ENCODE assay signal across 32 cellular contexts in the genomic region with DNA sequence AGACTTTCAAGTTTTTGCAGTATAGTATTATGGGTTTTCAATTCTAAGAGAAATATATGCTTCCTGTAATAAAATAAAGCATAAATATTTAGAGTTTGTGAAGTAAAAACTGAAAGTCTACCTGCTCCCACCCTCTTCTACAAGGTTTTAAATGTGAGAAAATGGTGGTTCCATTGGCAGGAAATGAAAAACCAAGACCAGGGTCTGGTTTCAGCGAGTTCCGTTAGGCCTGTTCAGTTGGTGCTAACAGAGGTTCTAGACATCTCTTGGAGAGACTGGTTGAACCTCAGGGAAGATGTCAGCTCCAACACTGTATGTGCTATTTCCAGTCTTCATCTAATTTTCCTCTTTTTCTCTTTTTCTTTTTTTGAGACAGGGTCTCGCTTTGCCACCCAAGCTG. TPM values are rescaled to one million over a fixed set of nuclear protein-coding genes. Genes with fewer than 3 reads are reported as not detected.
DNase-seq lines count a peak whose midpoint lies in the region; ATAC-seq and TF ChIP-seq lines count a peak whose summit lies in the region.
"Had no signal": no experiment of that assay in that cellular context is flagged by ENCODE, and none has a peak within 500 bp of the region (broad histone marks: within the 10 kb centered on the region; RNA-seq: fewer than 3 reads in every experiment).

No MANE protein-coding gene starts in this region.

- H3K27ac Mint-ChIP-seq in activated CD8-positive, alpha-beta memory T cell treated with anti-CD3 and anti-CD28 coated beads, Interleukin-2, amount 10 ng/mL, durations not matched to agents 7 days and 5 days, result peak overlapping the region; percentile 86
- H3K27ac Mint-ChIP-seq in activated CD8-positive, alpha-beta T cell treated with anti-CD3 and anti-CD28 coated beads for 36 hours, result no peak overlapping the region
- no peak overlapping the region for H3K27ac Mint-ChIP-seq in stimulated activated naive CD8-positive, alpha-beta T cell treated with anti-CD3 and anti-CD28 coated beads, Interleukin-15, amount 100 ng/mL, for 72 hours
- H3K27ac Mint-ChIP-seq: activated CD4-positive, alpha-beta T cell treated with anti-CD3 and anti-CD28 coated beads for 36 hours; CD4-positive, alpha-beta T cell; GM23338; HFFc6; stimulated activated naive B cell treated with anti-CD40 and anti-IgM and Interleukin-4, amounts not matched to agents 10 μg/mL and 1 μg/mL and 100 μg/mL, for 72 hours had no signal

- H3K4me1 Mint-ChIP-seq in activated CD8-positive, alpha-beta memory T cell treated with anti-CD3 and anti-CD28 coated beads, Interleukin-2, amount 10 ng/mL, durations not matched to agents 7 days and 5 days, result peaks cover 29% of the 10 kb centered on the region
- H3K4me1 Mint-ChIP-seq in activated CD8-positive, alpha-beta T cell treated with anti-CD3 and anti-CD28 coated beads for 36 hours (ENCODE audit: low read depth), result peaks cover 6% of the 10 kb centered on the region
- H3K4me1 Mint-ChIP-seq in stimulated activated naive CD8-positive, alpha-beta T cell treated with anti-CD3 and anti-CD28 coated beads, Interleukin-15, amount 100 ng/mL, for 72 hours, result peaks cover 10% of the 10 kb centered on the region
- H3K4me1 Mint-ChIP-seq: activated CD4-positive, alpha-beta T cell treated with anti-CD3 and anti-CD28 coated beads for 36 hours; GM23338 had no signal

- no peaks in the 10 kb centered on the region for H3K36me3 ChIP-seq in left lung
- H3K36me3 ChIP-seq: gastrocnemius medialis, prostate gland, uterus had no signal

- no peak overlapping the region for H3K4me3 Mint-ChIP-seq in activated CD8-positive, alpha-beta memory T cell treated with anti-CD3 and anti-CD28 coated beads, Interleukin-2, amount 10 ng/mL, durations not matched to agents 7 days and 5 days
- no peak overlapping the region for H3K4me3 Mint-ChIP-seq in activated CD8-positive, alpha-beta T cell treated with anti-CD3 and anti-CD28 coated beads for 36 hours
- no peak overlapping the region for H3K4me3 Mint-ChIP-seq in stimulated activated naive CD8-positive, alpha-beta T cell treated with anti-CD3 and anti-CD28 coated beads, Interleukin-15, amount 100 ng/mL, for 72 hours
- H3K4me3 Mint-ChIP-seq: activated CD4-positive, alpha-beta T cell treated with anti-CD3 and anti-CD28 coated beads for 36 hours; CD4-positive, alpha-beta T cell; GM23338; HFFc6; stimulated activated naive B cell treated with anti-CD40 and anti-IgM and Interleukin-4, amounts not matched to agents 10 μg/mL and 1 μg/mL and 100 μg/mL, for 72 hours had no signal

- TF ChIP-seq CTCF in activated CD8-positive, alpha-beta T cell treated with anti-CD3 and anti-CD28 coated beads for 36 hours (IDR thresholded peaks at IDR 0.05), result no peak
- TF ChIP-seq CTCF in left lung (IDR thresholded peaks at IDR 0.05), result no peak
- TF ChIP-seq CTCF in foreskin keratinocyte (conservative IDR thresholded peaks at IDR 0.05), result no peak

- H3K36me3 Mint-ChIP-seq in activated CD8-positive, alpha-beta memory T cell treated with anti-CD3 and anti-CD28 coated beads, Interleukin-2, amount 10 ng/mL, durations not matched to agents 7 days and 5 days, result no peaks in the 10 kb centered on the region
- H3K36me3 Mint-ChIP-seq in activated CD8-positive, alpha-beta T cell treated with anti-CD3 and anti-CD28 coated beads for 36 hours (ENCODE audit: low read depth), result no peaks in the 10 kb centered on the region

- peak; percentile 77 for DNase-seq in activated CD8-positive, alpha-beta memory T cell treated with anti-CD3 and anti-CD28 coated beads, Interleukin-2, amount 10 ng/mL, durations not matched to agents 7 days and 5 days
- no peak for DNase-seq in activated CD8-positive, alpha-beta memory T cell treated with anti-CD3 and anti-CD28 coated beads, Interleukin-2, amount 50 U/mL, for 48 hours
- peak; percentile 11 for DNase-seq in activated CD8-positive, alpha-beta T cell treated with anti-CD3 and anti-CD28 coated beads for 36 hours
- DNase-seq in stimulated activated naive CD8-positive, alpha-beta T cell treated with anti-CD3 and anti-CD28 coated beads, Interleukin-15, amount 100 ng/mL, for 72 hours, result peak in 1 of 2 donors; percentile 17
- DNase-seq in left lung (no peak), foreskin keratinocyte (no peak), SHP77 treated with DMSO at 0.1 percent for 48 hours (lab: John Stamatoyannopoulos, UW) (no peak)
- DNase-seq: activated CD4-positive, alpha-beta T cell treated with anti-CD3 and anti-CD28 coated beads for 36 hours; activated effector memory CD4-positive, alpha-beta T cell treated with Interleukin-2 at 50 U/mL for 16 hours; AML-193; CD4-positive, alpha-beta T cell; dermis blood vessel endothelial cell; gastrocnemius medialis; HFFc6; MM.1S; NCI-H1417 treated with DMSO at 0.1 percent for 48 hours; NCI-H774; nucleus accumbens; OCI-M1; sigmoid colon; SK-N-SH; stimulated activated CD4-positive, alpha-beta T cell treated with anti-CD3 and anti-CD28 coated beads, Interleukin-4, amount 100 ng/mL, for 4 hours; stimulated activated naive B cell treated with anti-CD40 and anti-IgM and Interleukin-4, amounts not matched to agents 10 μg/mL and 1 μg/mL and 100 μg/mL, for 72 hours; testis; uterus had no signal

- no peaks in the 10 kb centered on the region for H3K9me3 ChIP-seq in left lung
- H3K9me3 ChIP-seq: A549, gastrocnemius medialis, prostate gland, sigmoid colon, SK-N-SH, testis, uterus had no signal

- H3K27me3 ChIP-seq in left lung (no peaks in the 10 kb centered on the region), foreskin keratinocyte (no peaks in the 10 kb centered on the region)
- H3K27me3 ChIP-seq: gastrocnemius medialis, hepatocyte, sigmoid colon, testis, uterus had no signal

- POLR2A ChIA-PET in activated CD8-positive, alpha-beta T cell treated with anti-CD3 and anti-CD28 coated beads for 36 hours (lab: Charles Lee), result no interaction called here

- H3K4me1 ChIP-seq in left lung, result no peaks in the 10 kb centered on the region
- peaks cover 4% of the 10 kb centered on the region for H3K4me1 ChIP-seq in foreskin keratinocyte
- H3K4me1 ChIP-seq: gastrocnemius medialis, prostate gland, sigmoid colon, testis, uterus had no signal

- H3K27ac ChIP-seq in left lung (no peak overlapping the region), foreskin keratinocyte (no peak overlapping the region)
- H3K27ac ChIP-seq: A549, gastrocnemius medialis, hepatocyte, KMS-11, prostate gland, sigmoid colon, testis, uterus had no signal

- ATAC-seq in activated CD8-positive, alpha-beta memory T cell treated with anti-CD3 and anti-CD28 coated beads, Interleukin-2, amount 10 ng/mL, durations not matched to agents 7 days and 5 days, result peak; percentile 92
- peak; percentile 67 for ATAC-seq in GM21390 (IDR thresholded peaks at IDR 0.05; ENCODE audit: unreplicated experiment)
- ATAC-seq in activated CD8-positive, alpha-beta T cell treated with anti-CD3 and anti-CD28 coated beads for 36 hours, result peak; percentile 42
- peak; percentile 68 for ATAC-seq in stimulated activated naive CD8-positive, alpha-beta T cell treated with anti-CD3 and anti-CD28 coated beads, Interleukin-15, amount 100 ng/mL, for 72 hours
- no peak for ATAC-seq in left lung
- no peak for ATAC-seq in foreskin keratinocyte
- ATAC-seq: A549; activated CD4-positive, alpha-beta T cell treated with anti-CD3 and anti-CD28 coated beads for 36 hours; gastrocnemius medialis; GM23338; left lobe of liver; stimulated activated naive B cell treated with anti-CD40 and anti-IgM and Interleukin-4, amounts not matched to agents 10 μg/mL and 1 μg/mL and 100 μg/mL, for 72 hours had no signal

- H3K27me3 Mint-ChIP-seq in activated CD8-positive, alpha-beta memory T cell treated with anti-CD3 and anti-CD28 coated beads, Interleukin-2, amount 10 ng/mL, durations not matched to agents 7 days and 5 days, result peaks cover 15% of the 10 kb centered on the region
- H3K27me3 Mint-ChIP-seq in activated CD8-positive, alpha-beta T cell treated with anti-CD3 and anti-CD28 coated beads for 36 hours, result peaks cover 1% of the 10 kb centered on the region
- H3K27me3 Mint-ChIP-seq in stimulated activated naive CD8-positive, alpha-beta T cell treated with anti-CD3 and anti-CD28 coated beads, Interleukin-15, amount 100 ng/mL, for 72 hours, result peaks cover 15% of the 10 kb centered on the region
- H3K27me3 Mint-ChIP-seq: stimulated activated naive B cell treated with anti-CD40 and anti-IgM and Interleukin-4, amounts not matched to agents 10 μg/mL and 1 μg/mL and 100 μg/mL, for 72 hours had no signal

- intact Hi-C loops in activated CD8-positive, alpha-beta T cell treated with anti-CD3 and anti-CD28 coated beads for 36 hours (cut with micrococcal nuclease), result no loop called here
- intact Hi-C loops in left lung (cut with DNase I), result no loop called here

- H3K9me3 Mint-ChIP-seq in activated CD8-positive, alpha-beta memory T cell treated with anti-CD3 and anti-CD28 coated beads, Interleukin-2, amount 10 ng/mL, durations not matched to agents 7 days and 5 days (ENCODE audit: low read depth), result no peaks in the 10 kb centered on the region
- no peaks in the 10 kb centered on the region for H3K9me3 Mint-ChIP-seq in activated CD8-positive, alpha-beta T cell treated with anti-CD3 and anti-CD28 coated beads for 36 hours
- no peaks in the 10 kb centered on the region for H3K9me3 Mint-ChIP-seq in stimulated activated naive CD8-positive, alpha-beta T cell treated with anti-CD3 and anti-CD28 coated beads, Interleukin-15, amount 100 ng/mL, for 72 hours
- H3K9me3 Mint-ChIP-seq: CD4-positive, alpha-beta T cell; GM23338; HFFc6; stimulated activated naive B cell treated with anti-CD40 and anti-IgM and Interleukin-4, amounts not matched to agents 10 μg/mL and 1 μg/mL and 100 μg/mL, for 72 hours had no signal

- H3K4me3 ChIP-seq in left lung, result no peak overlapping the region
- H3K4me3 ChIP-seq: A549, gastrocnemius medialis, GM23338, hepatocyte, prostate gland, sigmoid colon, testis, uterus had no signal

- CTCF ChIA-PET in activated CD8-positive, alpha-beta memory T cell treated with anti-CD3 and anti-CD28 coated beads, Interleukin-2, amount 10 ng/mL, durations not matched to agents 7 days and 5 days (lab: Charles Lee), result interaction anchor here (0.7 to 1.9 kb wide), 6 partner anchors 10 to 109 kb away, joined by 3 to 5 read pairs (median 4); no protein-coding TSS in a partner anchor
- CTCF ChIA-PET in activated CD8-positive, alpha-beta T cell treated with anti-CD3 and anti-CD28 coated beads for 36 hours (lab: Charles Lee), result interaction anchor here (0.6 to 1.3 kb wide), 2 partner anchors 9 to 10 kb away, joined by 3 read pairs; no protein-coding TSS in a partner anchor

RNA-seq across cellular contexts. Expression of a gene that starts 11.8 kb away (rescaled TPM):
- 100 to 1,000 TPM in 1 of 2 experiments, 10 to 100 TPM in 1; 60.3 to 224 TPM for total RNA-seq in activated CD8-positive, alpha-beta memory T cell treated with anti-CD3 and anti-CD28 coated beads, Interleukin-2, amount 10 ng/mL, durations not matched to agents 7 days and 5 days
- total RNA-seq in activated CD8-positive, alpha-beta T cell treated with anti-CD3 and anti-CD28 coated beads for 36 hours, result 10 to 100 TPM; 20.3 to 22.7 TPM
- total RNA-seq in left lung, result 100 to 1,000 TPM in 1 of 2 donors, 10 to 100 TPM in 1; 75.7 to 101 TPM
- 132 and 159 TPM in 2 replicates for total RNA-seq in foreskin keratinocyte
- polyA plus RNA-seq in foreskin keratinocyte, result 71.0 and 71.1 TPM in 2 replicates

RNA-seq across cellular contexts. Expression of a gene that starts 53.5 kb away (rescaled TPM):
- total RNA-seq in activated CD8-positive, alpha-beta memory T cell treated with anti-CD3 and anti-CD28 coated beads, Interleukin-2, amount 10 ng/mL, durations not matched to agents 7 days and 5 days, result 1 to 10 TPM; 2.5 to 3.7 TPM
- total RNA-seq in activated CD8-positive, alpha-beta T cell treated with anti-CD3 and anti-CD28 coated beads for 36 hours, result 1 to 10 TPM; 1.2 to 1.5 TPM
- total RNA-seq in left lung (1 to 10 TPM; 1.9 to 2.2 TPM), foreskin keratinocyte (0.56 and 0.78 TPM in 2 replicates)
- polyA plus RNA-seq in foreskin keratinocyte, result 0.25 and 0.37 TPM in 2 replicates
- total RNA-seq: CD4-positive, alpha-beta T cell; dermis blood vessel endothelial cell; HFFc6; left lobe of liver had no signal

Comparison
In these comparisons a context has a peak if more than half of its experiments do, and no peak if none do; other contexts are left out.
1. DNase-seq: peak in activated CD8-positive, alpha-beta memory T cell treated with anti-CD3 and anti-CD28 coated beads, Interleukin-2, amount 10 ng/mL, durations not matched to agents 7 days and 5 days (single experiment) and activated CD8-positive, alpha-beta T cell treated with anti-CD3 and anti-CD28 coated beads for 36 hours (single experiment); none in activated CD8-positive, alpha-beta memory T cell treated with anti-CD3 and anti-CD28 coated beads, Interleukin-2, amount 50 U/mL, for 48 hours (single experiment), left lung (0 of 2), foreskin keratinocyte (0 of 2) and SHP77 treated with DMSO at 0.1 percent for 48 hours (single experiment).
2. ATAC-seq: peak in activated CD8-positive, alpha-beta memory T cell treated with anti-CD3 and anti-CD28 coated beads, Interleukin-2, amount 10 ng/mL, durations not matched to agents 7 days and 5 days (single experiment), GM21390 (single experiment), activated CD8-positive, alpha-beta T cell treated with anti-CD3 and anti-CD28 coated beads for 36 hours (single experiment) and stimulated activated naive CD8-positive, alpha-beta T cell treated with anti-CD3 and anti-CD28 coated beads, Interleukin-15, amount 100 ng/mL, for 72 hours (single experiment); none in left lung (single experiment) and foreskin keratinocyte (single experiment).